Comparison of ENCODE assay signal across 30 cellular contexts in the genomic region with DNA sequence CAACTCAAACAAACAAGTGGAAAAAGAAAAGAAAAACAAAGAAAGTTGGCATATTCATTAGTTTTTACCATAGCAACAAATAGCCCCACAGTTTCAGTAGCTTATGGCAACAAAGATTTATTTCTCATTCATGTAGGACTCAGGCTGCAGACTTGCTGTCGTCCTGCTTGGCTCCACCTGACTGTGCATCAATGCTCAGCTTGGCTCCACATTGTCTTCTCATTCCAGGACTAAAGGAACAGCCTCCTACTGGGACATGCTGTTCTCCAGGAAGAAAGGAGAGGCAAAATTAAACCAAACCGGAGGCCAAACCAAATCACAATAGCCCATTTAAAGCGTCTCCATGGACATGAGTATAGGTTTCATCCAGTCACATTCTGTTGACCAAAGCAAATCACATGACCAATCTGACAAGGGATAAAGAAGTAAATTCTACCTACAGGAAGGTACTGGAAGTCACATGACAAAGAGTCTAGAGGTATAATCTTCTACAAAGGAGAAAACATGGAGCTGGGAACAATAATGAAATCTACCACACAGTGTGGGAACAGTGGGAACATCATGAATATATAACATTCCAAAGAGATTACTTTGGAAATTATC.
DNase-seq lines count a peak whose midpoint lies in the region; ATAC-seq, FAIRE-seq and TF ChIP-seq lines count a peak whose summit lies in the region.
"Had no signal": no experiment of that assay in that cellular context is flagged by ENCODE, and none has a peak within 500 bp of the region (broad histone marks: within the 10 kb centered on the region; RNA-seq: fewer than 3 reads in every experiment).

No MANE protein-coding gene starts in this region.

- H3K27me3 Mint-ChIP-seq in brain, result peaks cover 3% of the 10 kb centered on the region
- H3K27me3 Mint-ChIP-seq: activated CD4-positive, alpha-beta memory T cell treated with anti-CD3 and anti-CD28 coated beads for 36 hours; activated naive CD4-positive, alpha-beta T cell treated with anti-CD3 and anti-CD28 coated beads, Interleukin-2, amount 50 U/mL, for 24 hours; activated T-helper 17 cell treated with anti-CD3 and anti-CD28 coated beads, Interleukin-2, amount 50 U/mL, for 72 hours; naive thymus-derived CD8-positive, alpha-beta T cell had no signal

- H3K27me3 ChIP-seq in HUES48 (ENCODE audit: control insufficient read depth, insufficient read depth, low read length), result no peaks in the 10 kb centered on the region
- H3K27me3 ChIP-seq: cardiac muscle cell had no signal

- FAIRE-seq in H54 (lab: Jason Lieb, UNC) (no peak), urothelium cell line (lab: Jason Lieb, UNC) (no peak)
- FAIRE-seq: endometrium, frontal cortex, GM12892 had no signal

- H3K27ac Mint-ChIP-seq in brain, result peak overlapping the region; percentile 5 to 93 (median 72)
- H3K27ac Mint-ChIP-seq: activated CD4-positive, alpha-beta memory T cell treated with anti-CD3 and anti-CD28 coated beads for 36 hours; activated naive CD4-positive, alpha-beta T cell treated with anti-CD3 and anti-CD28 coated beads, Interleukin-2, amount 50 U/mL, for 24 hours; activated T-helper 17 cell treated with anti-CD3 and anti-CD28 coated beads, Interleukin-2, amount 50 U/mL, for 72 hours; mesothelial cell of epicardium; naive thymus-derived CD8-positive, alpha-beta T cell; T-helper 1 cell treated with Interleukin-12 subunit alpha and Interleukin-12 subunit beta and Interleukin-4 antibody, amounts not matched to agents 30 μg/mL and 1 μg/mL, for 36 hours had no signal

- peak; percentile 42 for DNase-seq in inferior parietal cortex (ENCODE audit: extremely low spot score)
- peak; percentile 31 for DNase-seq in superior temporal gyrus (ENCODE audit: extremely low spot score)
- no peak for DNase-seq in H54 (ENCODE audit: insufficient read length, low spot score)
- no peak for DNase-seq in urothelium cell line (ENCODE audit: low spot score)
- DNase-seq: activated CD4-positive, alpha-beta memory T cell treated with anti-CD3 and anti-CD28 coated beads for 36 hours; activated CD4-positive, CD25-positive, alpha-beta regulatory T cell treated with anti-CD3 and anti-CD28 coated beads, Interleukin-2, amount 50 U/mL, for 72 hours; activated CD8-positive, alpha-beta memory T cell treated with anti-CD3 and anti-CD28 coated beads, Interleukin-2, amount 50 U/mL, for 48 hours; cortex of kidney; islet precursor cell; left ventricle myocardium superior; naive thymus-derived CD8-positive, alpha-beta T cell; NCI-H1105; NCI-H2081 treated with DMSO at 0.1 percent for 48 hours; NCI-H345; stimulated activated CD4-positive, alpha-beta T cell treated with anti-CD3 and anti-CD28 coated beads, Interleukin-1b, Interleukin-23, amount 100 ng/mL, for 48 hours; stimulated activated CD8-positive, alpha-beta memory T cell treated with anti-CD3 and anti-CD28 coated beads, Interleukin-4, amount 100 ng/mL, for 48 hours; trophoblast cell had no signal

- H3K9me3 Mint-ChIP-seq in brain, result no peaks in the 10 kb centered on the region
- H3K9me3 Mint-ChIP-seq: mesothelial cell of epicardium had no signal

- no peak overlapping the region for H3K4me3 ChIP-seq in HUES48 (ENCODE audit: low read depth, low read length)
- H3K4me3 ChIP-seq: cardiac muscle cell, SK-N-MC, smooth muscle cell had no signal

- peak overlapping the region in 2 of 5 experiments; percentile 5 to 42 for H3K4me3 Mint-ChIP-seq in brain
- H3K4me3 Mint-ChIP-seq: activated CD4-positive, alpha-beta memory T cell treated with anti-CD3 and anti-CD28 coated beads for 36 hours; activated naive CD4-positive, alpha-beta T cell treated with anti-CD3 and anti-CD28 coated beads, Interleukin-2, amount 50 U/mL, for 24 hours; activated T-helper 17 cell treated with anti-CD3 and anti-CD28 coated beads, Interleukin-2, amount 50 U/mL, for 72 hours; mesothelial cell of epicardium; naive thymus-derived CD8-positive, alpha-beta T cell; T-helper 1 cell treated with Interleukin-12 subunit alpha and Interleukin-12 subunit beta and Interleukin-4 antibody, amounts not matched to agents 30 μg/mL and 1 μg/mL, for 36 hours had no signal

- H3K4me1 Mint-ChIP-seq in brain, result peaks cover 12% of the 10 kb centered on the region
- H3K4me1 Mint-ChIP-seq: activated naive CD4-positive, alpha-beta T cell treated with anti-CD3 and anti-CD28 coated beads, Interleukin-2, amount 50 U/mL, for 24 hours; activated T-helper 17 cell treated with anti-CD3 and anti-CD28 coated beads, Interleukin-2, amount 50 U/mL, for 72 hours; naive thymus-derived CD8-positive, alpha-beta T cell had no signal

- TF ChIP-seq CTCF in brain (conservative IDR thresholded peaks at IDR 0.05), result no peak

- no peaks in the 10 kb centered on the region for H3K9me3 ChIP-seq in HUES48 (ENCODE audit: control insufficient read depth, insufficient read depth, low read length)

- no peak overlapping the region for H3K9ac ChIP-seq in HUES48 (ENCODE audit: low read depth, low read length)

- H3K4me1 ChIP-seq in HUES48 (ENCODE audit: control insufficient read depth, insufficient read depth, low read length), result peaks cover 45% of the 10 kb centered on the region

- H3K27ac ChIP-seq in HUES48 (ENCODE audit: low read depth, low read length), result peak overlapping the region; percentile 40
- H3K27ac ChIP-seq: cardiac muscle cell, SK-N-MC had no signal

- H3K36me3 Mint-ChIP-seq in brain, result no peaks in the 10 kb centered on the region
- H3K36me3 Mint-ChIP-seq: activated CD4-positive, alpha-beta memory T cell treated with anti-CD3 and anti-CD28 coated beads for 36 hours; activated naive CD4-positive, alpha-beta T cell treated with anti-CD3 and anti-CD28 coated beads, Interleukin-2, amount 50 U/mL, for 24 hours; mesothelial cell of epicardium; naive thymus-derived CD8-positive, alpha-beta T cell had no signal

- no peak for ATAC-seq in HG03457 (IDR thresholded peaks at IDR 0.05; ENCODE audit: unreplicated experiment)
- ATAC-seq: activated T-helper 17 cell treated with anti-CD3 and anti-CD28 coated beads, Interleukin-2, amount 50 U/mL, for 72 hours; left ventricle myocardium superior; naive thymus-derived CD8-positive, alpha-beta T cell had no signal

- no peaks in the 10 kb centered on the region for H3K36me3 ChIP-seq in HUES48 (ENCODE audit: control insufficient read depth, insufficient read depth, low read length)
- H3K36me3 ChIP-seq: cardiac muscle cell had no signal

- no peak for TF ChIP-seq POLR2A in H54 (IDR thresholded peaks at IDR 0.05; ENCODE audit: low read depth, low read length)

Comparison
In these comparisons a context has a peak if more than half of its experiments do, and no peak if none do; other contexts are left out.
1. DNase-seq: peak in inferior parietal cortex (single experiment) and superior temporal gyrus (single experiment); none in H54 (single experiment) and urothelium cell line (single experiment).